ENCODE assay signal across 14 cellular contexts in genomic region chr3:58013099-58013498, GRCh38. TPM values are rescaled to one million over a fixed set of nuclear protein-coding genes. Genes with fewer than 3 reads are reported as not detected.
A peak's percentile ranks its signal among the peaks of the same experiment; 100 is the strongest.
DNase-seq lines count a peak whose midpoint lies in the region; ATAC-seq and TF ChIP-seq lines count a peak whose summit lies in the region.
"Had no signal": no experiment of that assay in that cellular context is flagged by ENCODE, and none has a peak within 500 bp of the region (broad histone marks: within the 10 kb centered on the region; RNA-seq: fewer than 3 reads in every experiment).

No MANE protein-coding gene starts in this region.

- H3K36me3 Mint-ChIP-seq in neural progenitor cell: peaks cover 3% of the 10 kb centered on the region
- H3K36me3 Mint-ChIP-seq: naive B cell had no signal

- peaks cover 11% of the 10 kb centered on the region for H3K4me1 ChIP-seq in neural progenitor cell
- H3K4me1 ChIP-seq in ovary (ENCODE audit: insufficient read depth): peaks cover 23% of the 10 kb centered on the region

- no peaks in the 10 kb centered on the region for H3K9me3 ChIP-seq in neural progenitor cell (ENCODE audit: low read depth)
- no peaks in the 10 kb centered on the region for H3K9me3 ChIP-seq in ovary
- H3K9me3 ChIP-seq: BE2C had no signal

- no peak overlapping the region for H2AFZ ChIP-seq in neural progenitor cell (replicated peaks)

- no peak for TF ChIP-seq POLR2A in ovary (IDR thresholded peaks at IDR 0.05)

- H3K27ac ChIP-seq in neural progenitor cell: no peak overlapping the region
- H3K27ac ChIP-seq in ovary: peak overlapping the region in 1 of 2 donors; percentile 24

- H3F3A ChIP-seq in neural progenitor cell (ENCODE audit: low read depth): peaks cover 7% of the 10 kb centered on the region

- peak in 1 of 2 donors; percentile 25 for DNase-seq in stimulated activated naive CD8-positive, alpha-beta T cell treated with anti-CD3 and anti-CD28 coated beads, Interleukin-15, amount 100 ng/mL, for 72 hours
- DNase-seq in stimulated activated naive CD8-positive, alpha-beta T cell treated with anti-CD3 and anti-CD28 coated beads, Interleukin-15, Interleukin-2, amounts not matched to agents 100 U/mL and 50 U/mL, for 24 hours: no peak
- peak; percentile 35 for DNase-seq in dermis blood vessel endothelial cell
- no peak for DNase-seq in neural progenitor cell (ENCODE audit: low spot score)
- DNase-seq in ovary: no peak
- no peak for DNase-seq in amniotic stem cell (lab: John Stamatoyannopoulos, UW)
- DNase-seq: activated CD4-positive, alpha-beta T cell treated with anti-CD3 and anti-CD28 coated beads, Interleukin-2, amount 50 U/mL, for 4 hours; amygdala; BE2C; naive B cell; NCI-H1417 treated with DMSO at 0.1 percent for 48 hours; SW 1271 had no signal

- H3K4me2 ChIP-seq in neural progenitor cell: no peak overlapping the region

- H3K4me3 Mint-ChIP-seq in stimulated activated naive CD8-positive, alpha-beta T cell treated with anti-CD3 and anti-CD28 coated beads, Interleukin-15, amount 100 ng/mL, for 72 hours: peak overlapping the region; percentile 3 to 38
- H3K4me3 Mint-ChIP-seq in neural progenitor cell: peak overlapping the region; percentile 50

- ATAC-seq in stimulated activated naive CD8-positive, alpha-beta T cell treated with anti-CD3 and anti-CD28 coated beads, Interleukin-15, amount 100 ng/mL, for 72 hours: no peak
- no peak for ATAC-seq in stimulated activated naive CD8-positive, alpha-beta T cell treated with anti-CD3 and anti-CD28 coated beads, Interleukin-15, Interleukin-2, amounts not matched to agents 100 U/mL and 50 U/mL, for 24 hours
- ATAC-seq in GM19463 (IDR thresholded peaks at IDR 0.05; ENCODE audit: unreplicated experiment) (no peak), HG02642 (IDR thresholded peaks at IDR 0.05; ENCODE audit: poor library complexity, unreplicated experiment) (no peak)

- no peaks in the 10 kb centered on the region for H3K9me3 Mint-ChIP-seq in stimulated activated naive CD8-positive, alpha-beta T cell treated with anti-CD3 and anti-CD28 coated beads, Interleukin-15, amount 100 ng/mL, for 72 hours
- H3K9me3 Mint-ChIP-seq in neural progenitor cell: peaks cover 2% of the 10 kb centered on the region
- H3K9me3 Mint-ChIP-seq: naive B cell had no signal

- H3K79me2 ChIP-seq in neural progenitor cell (ENCODE audit: low read depth): peaks cover 96% of the 10 kb centered on the region

- no peaks in the 10 kb centered on the region for H3K27me3 Mint-ChIP-seq in stimulated activated naive CD8-positive, alpha-beta T cell treated with anti-CD3 and anti-CD28 coated beads, Interleukin-15, amount 100 ng/mL, for 72 hours
- H3K27me3 Mint-ChIP-seq in neural progenitor cell (ENCODE audit: insufficient read depth, low read depth): peaks cover 6% of the 10 kb centered on the region
- H3K27me3 Mint-ChIP-seq: naive B cell had no signal

- no peak for TF ChIP-seq CTCF in neural progenitor cell (IDR thresholded peaks at IDR 0.05)
- no peak for TF ChIP-seq CTCF in ovary (IDR thresholded peaks at IDR 0.05)

- peaks cover 70% of the 10 kb centered on the region for H3K4me1 Mint-ChIP-seq in stimulated activated naive CD8-positive, alpha-beta T cell treated with anti-CD3 and anti-CD28 coated beads, Interleukin-15, amount 100 ng/mL, for 72 hours
- H3K4me1 Mint-ChIP-seq in neural progenitor cell: peaks cover 11% of the 10 kb centered on the region

- no peaks in the 10 kb centered on the region for H3K36me3 ChIP-seq in neural progenitor cell
- no peaks in the 10 kb centered on the region for H3K36me3 ChIP-seq in ovary
- H3K36me3 ChIP-seq: BE2C had no signal

- H3K9ac ChIP-seq in neural progenitor cell: no peak overlapping the region

- H3K27ac Mint-ChIP-seq in stimulated activated naive CD8-positive, alpha-beta T cell treated with anti-CD3 and anti-CD28 coated beads, Interleukin-15, amount 100 ng/mL, for 72 hours: no peak overlapping the region
- H3K27ac Mint-ChIP-seq in neural progenitor cell: no peak overlapping the region

- intact Hi-C loops in ovary (cut with DNase I): loop anchor here (5.0 to 10.0 kb wide), 5 partner anchors 44 to 164 kb away; no protein-coding TSS in a partner anchor

- TF ChIP-seq EP300 in ovary (IDR thresholded peaks at IDR 0.05): no peak

- H4K20me1 ChIP-seq in neural progenitor cell (ENCODE audit: low read depth): peaks cover 32% of the 10 kb centered on the region

- no peaks in the 10 kb centered on the region for H3K27me3 ChIP-seq in neural progenitor cell
- H3K27me3 ChIP-seq in ovary: no peaks in the 10 kb centered on the region
- H3K27me3 ChIP-seq: BE2C had no signal

- H3K4me3 ChIP-seq in neural progenitor cell: no peak overlapping the region
- no peak overlapping the region for H3K4me3 ChIP-seq in ovary

- 74 to 86% (median 79%) methylated on average over 3 of the region's 3 CpGs for WGBS in ovary, 3 donors

RNA-seq across cellular contexts. Expression of gene FLNB, which starts 4.9 kb away (rescaled TPM):
- 676 and 796 TPM in 2 replicates for total RNA-seq in dermis blood vessel endothelial cell
- 32.0 and 54.9 TPM in 2 replicates for total RNA-seq in neural progenitor cell (ENCODE audit: low replicate concordance)
- total RNA-seq in ovary: 100 to 1,000 TPM in 5 of 7 donors, 10 to 100 TPM in 2; 51.9 to 141 (median 126) TPM
- 100 to 1,000 TPM in 1 of 2 donors, 10 to 100 TPM in 1; 78.6 to 190 TPM for polyA plus RNA-seq in ovary
